8 cellular contexts compared by ENCODE assay signal in genomic region chr11:47552581-47553416, GRCh38.
A peak's percentile ranks its signal among the peaks of the same experiment; 100 is the strongest.
DNase-seq lines count a peak whose midpoint lies in the region; ATAC-seq lines count a peak whose summit lies in the region.

Gene CELF1, minus strand, starts transcription at chr11:47553132. Its CDS starts 53,609 bp downstream, at chr11:47499523.

- H3K27ac ChIP-seq in caudate nucleus (ENCODE audit: low read depth, low read length), result peak within 1 kb of the TSS; percentile 89

- DNase-seq in AG20443 (ENCODE audit: low spot score) (peak; percentile 96), NCI-H345 (lab: John Stamatoyannopoulos, UW) (peak; percentile 95), caudate nucleus (lab: John Stamatoyannopoulos, UW) (peak in 59 of 61 donors; percentile 48 to 93 (median 83)), iris pigment epithelial cell (ENCODE audit: low read depth) (peak; percentile 90)
- peak; percentile 79 to 88 (median 86) for DNase-seq in activated CD4-positive, CD25-positive, alpha-beta regulatory T cell (lab: John Stamatoyannopoulos, UW)
- peak; percentile 88 for DNase-seq in stimulated activated CD4-positive, alpha-beta T cell treated with anti-CD3 and anti-CD28 coated beads, Interleukin-12 subunit alpha, Interleukin-12 subunit beta, amount 100 ng/mL, for 4 hours

- ATAC-seq in GM19025 (IDR thresholded peaks at IDR 0.05; ENCODE audit: low read depth, unreplicated experiment) (peak; percentile 90), HG03280 (IDR thresholded peaks at IDR 0.05; ENCODE audit: unreplicated experiment) (peak; percentile 93)

Comparison
In these comparisons a context has a peak if more than half of its experiments do, and no peak if none do; other contexts are left out.
1. Peak in every context shown above with its lines: DNase-seq, ATAC-seq and H3K27ac ChIP-seq.